8 cellular contexts compared by ENCODE assay signal in genomic region chr2:10043906-10044601, GRCh38. TPM values are rescaled to one million over a fixed set of nuclear protein-coding genes. Genes with fewer than 3 reads are reported as not detected.
DNase-seq lines count a peak whose midpoint lies in the region; ATAC-seq, FAIRE-seq and TF ChIP-seq lines count a peak whose summit lies in the region.

No MANE protein-coding gene starts in this region.

- H3K27ac Mint-ChIP-seq in CD4-positive, CD25-positive, alpha-beta regulatory T cell, result peak overlapping the region; percentile 89 to 96 (median 95)
- H3K27ac Mint-ChIP-seq in natural killer cell, result peak overlapping the region; percentile 95 to 96

- peaks cover 17 to 58% (median 38%) of the 10 kb centered on the region in 4 donors for H3K4me1 Mint-ChIP-seq in CD4-positive, CD25-positive, alpha-beta regulatory T cell
- H3K4me1 Mint-ChIP-seq in natural killer cell, result peaks cover 14 to 46% of the 10 kb centered on the region in 2 donors

- peaks cover 18% of the 10 kb centered on the region for H3K36me3 ChIP-seq in CD4-positive, CD25-positive, alpha-beta regulatory T cell (ENCODE audit: control insufficient read depth, insufficient read depth, low read length)
- H3K36me3 ChIP-seq in Peyer's patch (peaks cover 0 to 11% (median 0%) of the 10 kb centered on the region in 3 donors), fibroblast of lung (ENCODE audit: control insufficient read depth, insufficient read depth, low read length) (peaks cover 5% of the 10 kb centered on the region)

- no peak overlapping the region for H2AFZ ChIP-seq in fibroblast of lung (ENCODE audit: low read length)

- H3K4me1 ChIP-seq in CD4-positive, CD25-positive, alpha-beta regulatory T cell (ENCODE audit: control insufficient read depth, insufficient read depth, low read length, poor library complexity, severe bottlenecking), result peaks cover 26% of the 10 kb centered on the region
- H3K4me1 ChIP-seq in Peyer's patch (peaks cover 0 to 24% (median 2%) of the 10 kb centered on the region in 4 donors), fibroblast of lung (ENCODE audit: control insufficient read depth, extremely low read depth, insufficient read depth, low read length) (peaks cover 3% of the 10 kb centered on the region)

- H3K9me3 Mint-ChIP-seq in CD4-positive, CD25-positive, alpha-beta regulatory T cell, result no peaks in the 10 kb centered on the region
- H3K9me3 Mint-ChIP-seq in natural killer cell, result no peaks in the 10 kb centered on the region

- TF ChIP-seq CTCF in Peyer's patch (IDR thresholded peaks at IDR 0.05), result no peak
- TF ChIP-seq CTCF in fibroblast of lung (conservative IDR thresholded peaks at IDR 0.05 in 1 of 2, IDR thresholded peaks at IDR 0.05 in 1 of 2; ENCODE audit: low read depth in 1 of 2, low read length in 2 of 2), result no peak
- TF ChIP-seq CTCF in natural killer cell (IDR thresholded peaks at IDR 0.05), result no peak

- H3K27me3 Mint-ChIP-seq in CD4-positive, CD25-positive, alpha-beta regulatory T cell, result peaks cover 13% of the 10 kb centered on the region
- no peaks in the 10 kb centered on the region for H3K27me3 Mint-ChIP-seq in natural killer cell (ENCODE audit: low read depth in 2 of 2)

- peak; percentile 89 to 91 (median 90) for DNase-seq in CD4-positive, CD25-positive, alpha-beta regulatory T cell
- DNase-seq in HTR-8/SVneo (ENCODE audit: insufficient read length, low spot score) (peak; percentile 88), Peyer's patch (peak; percentile 93 to 99 (median 97)), fibroblast of lung (ENCODE audit: low read depth in 2 of 2) (peak; percentile 87 to 95), natural killer cell (peak; percentile 90)
- peak; percentile 87 for DNase-seq in activated T-helper 9 cell treated with anti-CD3 and anti-CD28 coated beads, Interleukin-2, amount 50 U/mL, for 16 hours (ENCODE audit: low read depth)
- peak; percentile 70 to 93 for DNase-seq in stimulated activated CD8-positive, alpha-beta memory T cell treated with anti-CD3 and anti-CD28 coated beads, Interleukin-7, amount 100 ng/mL, for 48 hours (ENCODE audit: extremely low read depth in 1 of 2, low read depth in 1 of 2)

- peak overlapping the region; percentile 72 for H3K4me2 ChIP-seq in fibroblast of lung (ENCODE audit: extremely low read depth, insufficient read depth, low read length)

- no peaks in the 10 kb centered on the region for H3K27me3 ChIP-seq in CD4-positive, CD25-positive, alpha-beta regulatory T cell (ENCODE audit: control insufficient read depth, insufficient read depth, low read length)
- H3K27me3 ChIP-seq in Peyer's patch, result no peaks in the 10 kb centered on the region
- H3K27me3 ChIP-seq in fibroblast of lung (ENCODE audit: control insufficient read depth, insufficient read depth, low read length), result no peaks in the 10 kb centered on the region

- H4K20me1 ChIP-seq in fibroblast of lung (ENCODE audit: control insufficient read depth, extremely low read depth, insufficient read depth, low read length), result no peaks in the 10 kb centered on the region

- peaks cover 16% of the 10 kb centered on the region for H3K36me3 Mint-ChIP-seq in CD4-positive, CD25-positive, alpha-beta regulatory T cell
- no peaks in the 10 kb centered on the region for H3K36me3 Mint-ChIP-seq in natural killer cell

- FAIRE-seq in HTR-8/SVneo (lab: Jason Lieb, UNC), result peak; percentile 68

- H3K4me3 Mint-ChIP-seq in CD4-positive, CD25-positive, alpha-beta regulatory T cell, result peak overlapping the region; percentile 83 to 94 (median 90)
- peak overlapping the region; percentile 82 for H3K4me3 Mint-ChIP-seq in natural killer cell

- peak; percentile 63 to 74 for ATAC-seq in CD4-positive, CD25-positive, alpha-beta regulatory T cell (ENCODE audit: low read depth in 2 of 2)
- peak; percentile 56 for ATAC-seq in GM21381 (IDR thresholded peaks at IDR 0.05; ENCODE audit: unreplicated experiment)
- peak; percentile 62 to 79 (median 63) for ATAC-seq in natural killer cell

- H3K27ac ChIP-seq in CD4-positive, CD25-positive, alpha-beta regulatory T cell (ENCODE audit: insufficient read depth, low read length, poor library complexity, severe bottlenecking), result peak overlapping the region; percentile 92
- peak overlapping the region; percentile 92 to 100 (median 95) for H3K27ac ChIP-seq in Peyer's patch
- H3K27ac ChIP-seq in fibroblast of lung (ENCODE audit: insufficient read depth, low read length), result no peak overlapping the region

- H3K4me3 ChIP-seq in CD4-positive, CD25-positive, alpha-beta regulatory T cell (ENCODE audit: low read depth, low read length), result peak overlapping the region; percentile 55
- peak overlapping the region; percentile 51 to 90 (median 70) for H3K4me3 ChIP-seq in Peyer's patch
- peak overlapping the region; percentile 7 to 64 (median 54) for H3K4me3 ChIP-seq in fibroblast of lung (replicated peaks in 1 of 4; ENCODE audit: control extremely low read depth in 1 of 4, insufficient read depth in 1 of 4, low read depth in 3 of 4, low read length in 4 of 4)

- H3K9me3 ChIP-seq in CD4-positive, CD25-positive, alpha-beta regulatory T cell (ENCODE audit: control insufficient read depth in 2 of 2, low read length in 2 of 2), result no peaks in the 10 kb centered on the region
- H3K9me3 ChIP-seq in Peyer's patch, result no peaks in the 10 kb centered on the region
- H3K9me3 ChIP-seq in fibroblast of lung (ENCODE audit: control insufficient read depth, insufficient read depth, low read depth, low read length), result no peaks in the 10 kb centered on the region

- H3K9ac ChIP-seq in fibroblast of lung (ENCODE audit: insufficient read depth, low read length), result peak overlapping the region; percentile 85

- intact Hi-C loops in natural killer cell (cut with micrococcal nuclease), result loop anchor here (2.0 kb wide), 1 partner anchor 77 kb away; no protein-coding TSS in a partner anchor

- no peaks in the 10 kb centered on the region for H3K79me2 ChIP-seq in fibroblast of lung (ENCODE audit: control insufficient read depth, insufficient read depth, low read length)

- no peak for TF ChIP-seq POLR2A in Peyer's patch (IDR thresholded peaks at IDR 0.05)

RNA-seq across cellular contexts. Expression of gene KLF11, which starts 0.7 kb away (rescaled TPM):
- total RNA-seq in CD4-positive, CD25-positive, alpha-beta regulatory T cell, result 38.9 TPM
- polyA plus RNA-seq in CD4-positive, CD25-positive, alpha-beta regulatory T cell, result 10 to 100 TPM in 2 of 4 donors, 1 to 10 TPM in 2; 5.9 to 22.3 (median 8.9) TPM
- total RNA-seq in Peyer's patch, result 10 to 100 TPM in 2 of 4 donors, 1 to 10 TPM in 2; 4.0 to 17.3 (median 11.5) TPM
- total RNA-seq in fibroblast of lung, result 6.8 and 7.7 TPM in 2 replicates
- polyA plus RNA-seq in fibroblast of lung, result 5.9 and 6.3 TPM in 2 replicates
- polyA plus RNA-seq in fibroblast of lung (2012), result 3.3 and 4.0 TPM in 2 replicates
- polyA minus RNA-seq in fibroblast of lung (ENCODE audit: low replicate concordance), result 26.0 and 26.9 TPM in 2 replicates
- total RNA-seq in natural killer cell, result 10 to 100 TPM; 47.3 to 85.8 (median 49.3) TPM

RNA-seq across cellular contexts. Expression of gene CYS1, which starts 36.2 kb away (rescaled TPM):
- not detected for total RNA-seq in CD4-positive, CD25-positive, alpha-beta regulatory T cell
- not detected for polyA plus RNA-seq in CD4-positive, CD25-positive, alpha-beta regulatory T cell
- 1 to 10 TPM in 3 of 4 donors, not detected in 1; 1.3 to 5.8 (median 1.6) TPM for total RNA-seq in Peyer's patch
- 1.5 and 5.1 TPM in 2 replicates for total RNA-seq in fibroblast of lung
- polyA plus RNA-seq in fibroblast of lung, result 0.31 and 0.37 TPM in 2 replicates
- 0.65 and 0.92 TPM in 2 replicates for polyA plus RNA-seq in fibroblast of lung (2012)
- 0.39 TPM in 1 of 2 replicates, not detected in the other for polyA minus RNA-seq in fibroblast of lung (ENCODE audit: low replicate concordance)
- not detected for total RNA-seq in natural killer cell
